In genomic region chr2:2845796-2846315, GRCh38 we compare ENCODE assay signal across 14 cellular contexts.
DNase-seq lines count a peak whose midpoint lies in the region; ATAC-seq and TF ChIP-seq lines count a peak whose summit lies in the region.
"Had no signal": no experiment of that assay in that cellular context is flagged by ENCODE, and none has a peak within 500 bp of the region (broad histone marks: within the 10 kb centered on the region; RNA-seq: fewer than 3 reads in every experiment).

No MANE protein-coding gene starts in this region.

- TF ChIP-seq CTCF in body of pancreas (IDR thresholded peaks at IDR 0.05) (no peak), spleen (IDR thresholded peaks at IDR 0.05 in 8 of 11, conservative IDR thresholded peaks at IDR 0.05 in 3 of 11) (no peak)

- peak; percentile 68 for DNase-seq in DMS153 treated with DMSO at 0.1 percent for 48 hours (lab: John Stamatoyannopoulos, UW; ENCODE audit: unreplicated experiment)
- DNase-seq in DMS153 (lab: John Stamatoyannopoulos, UW), result no peak
- no peak for DNase-seq in body of pancreas
- DNase-seq in spleen, result peak; percentile 45
- DNase-seq in NK-92 (lab: John Stamatoyannopoulos, UW; ENCODE audit: unreplicated experiment), result no peak
- DNase-seq in effector memory CD4-positive, alpha-beta T cell, result no peak
- DNase-seq: H7, KG1, NCI-H2227 treated with DMSO at 0.1 percent for 48 hours had no signal

- intact Hi-C loops in body of pancreas (cut with DNase I) (no loop called here), spleen (cut with DNase I; ENCODE audit: low total_unique reads) (no loop called here)

- H3K4me3 ChIP-seq in body of pancreas (no peak overlapping the region), mesodermal cell (ENCODE audit: extremely low read depth, insufficient read depth, low read length, poor library complexity, severe bottlenecking) (no peak overlapping the region), spleen (no peak overlapping the region)
- no peak overlapping the region for H3K4me3 ChIP-seq in effector memory CD4-positive, alpha-beta T cell (ENCODE audit: insufficient read depth, low read depth, low read length, poor library complexity, severe bottlenecking)
- H3K4me3 ChIP-seq: BLaER1 treated with 17β-estradiol and CSF1 and Interleukin-3, amounts not matched to agents 10 nM and 100 nM; SK-N-MC had no signal

- WGBS in body of pancreas, 2 donors, result 73 to 83% methylated on average over 14 of the region's 14 CpGs
- 92 to 93% methylated on average over 10 to 11 of the region's 14 CpGs for WGBS in mesodermal cell (ENCODE audit: insufficient coverage in 2 of 2), 2 experiments
- WGBS in spleen, 5 donors, result 53 to 66% (median 65%) methylated on average over 14 of the region's 14 CpGs

- ATAC-seq in body of pancreas, result no peak
- no peak for ATAC-seq in GM19351 (IDR thresholded peaks at IDR 0.05; ENCODE audit: unreplicated experiment)

- H3K36me3 ChIP-seq in body of pancreas (replicated peaks in 1 of 2; ENCODE audit: insufficient read depth in 1 of 2, low read depth in 2 of 2) (no peaks in the 10 kb centered on the region), mesodermal cell (ENCODE audit: control insufficient read depth, insufficient read depth, low read length) (no peaks in the 10 kb centered on the region), spleen (no peaks in the 10 kb centered on the region)
- no peaks in the 10 kb centered on the region for H3K36me3 ChIP-seq in effector memory CD4-positive, alpha-beta T cell (ENCODE audit: control insufficient read depth, insufficient read depth, low read length)
- H3K36me3 ChIP-seq: BLaER1 treated with 17β-estradiol and CSF1 and Interleukin-3, amounts not matched to agents 10 nM and 100 nM had no signal

- H3K27ac ChIP-seq in body of pancreas (peak overlapping the region; percentile 75 to 87 (median 78)), mesodermal cell (ENCODE audit: low read depth, low read length, severe bottlenecking) (peak overlapping the region; percentile 2), spleen (no peak overlapping the region)
- H3K27ac ChIP-seq in effector memory CD4-positive, alpha-beta T cell (ENCODE audit: insufficient read depth, low read length, poor library complexity, severe bottlenecking), result no peak overlapping the region
- H3K27ac ChIP-seq: 22Rv1; BLaER1 treated with 17β-estradiol and CSF1 and Interleukin-3, amounts not matched to agents 10 nM and 100 nM; SK-N-MC had no signal

- peaks cover 31% of the 10 kb centered on the region for H3K4me1 ChIP-seq in body of pancreas
- H3K4me1 ChIP-seq in mesodermal cell (ENCODE audit: control insufficient read depth, insufficient read depth, low read length, poor library complexity, severe bottlenecking), result no peaks in the 10 kb centered on the region
- peaks cover 0 to 11% (median 5%) of the 10 kb centered on the region in 6 donors for H3K4me1 ChIP-seq in spleen
- no peaks in the 10 kb centered on the region for H3K4me1 ChIP-seq in effector memory CD4-positive, alpha-beta T cell (ENCODE audit: control insufficient read depth, insufficient read depth, low read length, poor library complexity, severe bottlenecking)

- H3K9me3 ChIP-seq in body of pancreas (no peaks in the 10 kb centered on the region), mesodermal cell (ENCODE audit: control insufficient read depth, low read length) (no peaks in the 10 kb centered on the region), spleen (no peaks in the 10 kb centered on the region)
- H3K9me3 ChIP-seq in effector memory CD4-positive, alpha-beta T cell (ENCODE audit: control insufficient read depth, low read length), result no peaks in the 10 kb centered on the region
- H3K9me3 ChIP-seq: BLaER1 treated with 17β-estradiol and CSF1 and Interleukin-3, amounts not matched to agents 10 nM and 100 nM had no signal

- no peaks in the 10 kb centered on the region for H3K27me3 ChIP-seq in body of pancreas
- peaks cover 0 to 9% (median 0%) of the 10 kb centered on the region in 7 donors for H3K27me3 ChIP-seq in spleen (replicated peaks in 1 of 7)
- H3K27me3 ChIP-seq in effector memory CD4-positive, alpha-beta T cell (replicated peaks; ENCODE audit: control insufficient read depth, insufficient read depth, low read length, poor library complexity, severe bottlenecking), result no peaks in the 10 kb centered on the region
- H3K27me3 ChIP-seq: BLaER1 treated with 17β-estradiol and CSF1 and Interleukin-3, amounts not matched to agents 10 nM and 100 nM had no signal

- TF ChIP-seq POLR2A in body of pancreas (IDR thresholded peaks at IDR 0.05), result no peak
- TF ChIP-seq POLR2A in spleen (IDR thresholded peaks at IDR 0.05), result no peak

Comparison
In these comparisons a context has a peak if more than half of its experiments do, and no peak if none do; other contexts are left out.
1. DNase-seq: peak in DMS153 treated with DMSO at 0.1 percent for 48 hours (single experiment) and spleen (single experiment); none in DMS153 (single experiment), body of pancreas (0 of 4), NK-92 (single experiment) and effector memory CD4-positive, alpha-beta T cell (0 of 3).
2. H3K27ac ChIP-seq: peak in body of pancreas (4 of 4) and mesodermal cell (single experiment); none in spleen (0 of 8) and effector memory CD4-positive, alpha-beta T cell (single experiment).